Comparison of ENCODE assay signal across 13 cellular contexts in genomic region chr1:172697463-172698100, GRCh38. TPM values are rescaled to one million over a fixed set of nuclear protein-coding genes. Genes with fewer than 3 reads are reported as not detected.
DNase-seq lines count a peak whose midpoint lies in the region; ATAC-seq and TF ChIP-seq lines count a peak whose summit lies in the region.
"Had no signal": no experiment of that assay in that cellular context is flagged by ENCODE, and none has a peak within 500 bp of the region (broad histone marks: within the 10 kb centered on the region; RNA-seq: fewer than 3 reads in every experiment).

No MANE protein-coding gene starts in this region.

- no peaks in the 10 kb centered on the region for H4K20me1 ChIP-seq in OCI-LY7 (ENCODE audit: insufficient read depth, low read length)

- peak; percentile 24 for DNase-seq in stimulated activated CD4-positive, alpha-beta T cell treated with anti-CD3 and anti-CD28 coated beads, Interleukin-15, amount 100 ng/mL, for 24 hours
- no peak for DNase-seq in stimulated activated CD4-positive, alpha-beta T cell treated with anti-CD3 and anti-CD28 coated beads, Interleukin-1b, Interleukin-23, amount 100 ng/mL, for 48 hours
- DNase-seq in OCI-LY7 (ENCODE audit: low spot score) (peak; percentile 4), upper lobe of right lung (no peak), Right ventricle myocardium inferior (ENCODE audit: missing footprints) (no peak)
- DNase-seq in central memory CD8-positive, alpha-beta T cell (ENCODE audit: low spot score in 2 of 2): no peak
- DNase-seq: erythroblast, NCI-H1436, nephron progenitor cell, PC-9 had no signal

- peaks cover 4% of the 10 kb centered on the region for H3K9me3 Mint-ChIP-seq in central memory CD8-positive, alpha-beta T cell
- H3K9me3 Mint-ChIP-seq: nephron progenitor cell had no signal

- H3K27me3 Mint-ChIP-seq in central memory CD8-positive, alpha-beta T cell: no peaks in the 10 kb centered on the region

- peaks cover 57% of the 10 kb centered on the region for H3K4me1 Mint-ChIP-seq in central memory CD8-positive, alpha-beta T cell
- H3K4me1 Mint-ChIP-seq: nephron progenitor cell had no signal

- H3K27me3 ChIP-seq in upper lobe of right lung: no peaks in the 10 kb centered on the region

- H2AFZ ChIP-seq in OCI-LY7 (ENCODE audit: low read length): peak overlapping the region; percentile 27; the same call in 1 of the 2 replicates
- H2AFZ ChIP-seq: PC-9 had no signal

- BruUV-seq in OCI-LY7 (replicated peaks; lab: Mats Ljungman, UMichigan): no TSS peak

- H3K4me1 ChIP-seq in OCI-LY7 (ENCODE audit: insufficient read depth, low read length, poor library complexity, severe bottlenecking) (no peaks in the 10 kb centered on the region), upper lobe of right lung (no peaks in the 10 kb centered on the region)

- no peaks in the 10 kb centered on the region for H3K79me2 ChIP-seq in OCI-LY7 (ENCODE audit: insufficient read depth, low read depth, low read length)

- H3K27ac ChIP-seq in OCI-LY7 (ENCODE audit: low read depth, low read length, poor library complexity, severe bottlenecking): no peak overlapping the region
- peak overlapping the region; percentile 47 for H3K27ac ChIP-seq in upper lobe of right lung
- H3K27ac ChIP-seq: PC-9 had no signal

- CTCF ChIA-PET in OCI-LY7 (lab: Charles Lee; ENCODE audit: unreplicated experiment): no interaction called here

- H3K27ac Mint-ChIP-seq in central memory CD8-positive, alpha-beta T cell (ENCODE audit: low read depth): peak overlapping the region; percentile 96
- H3K27ac Mint-ChIP-seq: nephron progenitor cell had no signal

- H3K9me3 ChIP-seq in OCI-LY7 (ENCODE audit: low read length) (no peaks in the 10 kb centered on the region), upper lobe of right lung (no peaks in the 10 kb centered on the region)

- H3K4me3 ChIP-seq in OCI-LY7 (ENCODE audit: low read depth, low read length, poor library complexity, severe bottlenecking) (no peak overlapping the region), upper lobe of right lung (no peak overlapping the region)
- H3K4me3 ChIP-seq: PC-9 had no signal

- peaks cover 8% of the 10 kb centered on the region for H3K36me3 Mint-ChIP-seq in central memory CD8-positive, alpha-beta T cell (ENCODE audit: insufficient read depth)

- POLR2A ChIA-PET in OCI-LY7 (lab: Charles Lee): no interaction called here

- no peaks in the 10 kb centered on the region for H3K9me2 ChIP-seq in OCI-LY7 (ENCODE audit: insufficient read depth, low read length)

- ATAC-seq in central memory CD8-positive, alpha-beta T cell (replicated peaks; ENCODE audit: extremely low read depth, poor library complexity, severe bottlenecking): peak; percentile 68
- ATAC-seq in upper lobe of right lung (no peak), Right ventricle myocardium inferior (no peak), GM19328 (IDR thresholded peaks at IDR 0.05; ENCODE audit: unreplicated experiment) (no peak), HG03442 (IDR thresholded peaks at IDR 0.05; ENCODE audit: unreplicated experiment) (no peak)

- H3K36me3 ChIP-seq in OCI-LY7 (ENCODE audit: insufficient read depth, low read length) (no peaks in the 10 kb centered on the region), upper lobe of right lung (no peaks in the 10 kb centered on the region)

- peak overlapping the region; percentile 71 for H3K4me3 Mint-ChIP-seq in central memory CD8-positive, alpha-beta T cell
- H3K4me3 Mint-ChIP-seq: nephron progenitor cell had no signal

- TF ChIP-seq CTCF in OCI-LY7 (conservative IDR thresholded peaks at IDR 0.05; ENCODE audit: low read length): no peak
- TF ChIP-seq CTCF in upper lobe of right lung (IDR thresholded peaks at IDR 0.05): no peak

- no peak overlapping the region for H3K4me2 ChIP-seq in OCI-LY7 (ENCODE audit: low read length)
- H3K4me2 ChIP-seq: PC-9 had no signal

- intact Hi-C loops in OCI-LY7 (cut with micrococcal nuclease; ENCODE audit: unreplicated experiment): no loop called here
- intact Hi-C loops in upper lobe of right lung (cut with DNase I): no loop called here
- intact Hi-C loops in Right ventricle myocardium inferior (cut with DNase I): loop anchor here (5.0 kb wide), 1 partner anchor 50 kb away; no protein-coding TSS in a partner anchor

RNA-seq across cellular contexts. Expression of gene FASLG, which starts 38.7 kb away (rescaled TPM):
- total RNA-seq in OCI-LY7 (2014; rRNA removed; shearing (Covaris generic)): not detected in 2 replicates
- total RNA-seq in OCI-LY7 (2022) (not detected in 2 replicates), upper lobe of right lung (1.3 TPM), Right ventricle myocardium inferior (0.16 TPM)
- total RNA-seq: PC-9, subcutaneous adipose tissue had no signal

Comparison
In these comparisons a context has a peak if more than half of its experiments do, and no peak if none do; other contexts are left out.
1. DNase-seq: peak in stimulated activated CD4-positive, alpha-beta T cell treated with anti-CD3 and anti-CD28 coated beads, Interleukin-15, amount 100 ng/mL, for 24 hours (single experiment) and OCI-LY7 (single experiment); none in stimulated activated CD4-positive, alpha-beta T cell treated with anti-CD3 and anti-CD28 coated beads, Interleukin-1b, Interleukin-23, amount 100 ng/mL, for 48 hours (single experiment), central memory CD8-positive, alpha-beta T cell (0 of 2), upper lobe of right lung (single experiment) and Right ventricle myocardium inferior (single experiment).